ENCODE assay signal across 16 cellular contexts in the genomic region with DNA sequence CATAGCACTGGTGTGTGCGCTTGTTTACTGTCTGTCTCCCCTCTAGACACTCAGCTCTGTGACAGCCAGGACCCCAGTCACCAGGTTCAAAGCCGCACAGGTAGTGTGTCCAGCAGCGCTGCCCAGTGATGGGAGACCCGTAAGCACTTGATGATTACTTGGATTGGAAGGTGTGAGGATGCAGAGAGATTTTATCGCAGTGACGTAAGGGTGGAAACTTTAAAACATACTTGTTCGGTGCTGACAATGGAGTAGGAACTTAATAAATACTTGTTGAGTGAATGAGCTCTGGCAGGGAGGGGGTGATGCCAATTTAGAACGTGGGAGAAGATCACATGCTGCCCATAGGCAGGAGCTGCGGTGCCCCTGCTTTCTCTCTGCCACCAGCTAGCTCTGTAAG.
DNase-seq lines count a peak whose midpoint lies in the region; TF ChIP-seq lines count a peak whose summit lies in the region.
"Had no signal": no experiment of that assay in that cellular context is flagged by ENCODE, and none has a peak within 500 bp of the region (broad histone marks: within the 10 kb centered on the region; RNA-seq: fewer than 3 reads in every experiment).

No MANE protein-coding gene starts in this region.

- H2BK12ac ChIP-seq in trophoblast cell (ENCODE audit: low read length): no peak overlapping the region

- H3K9me3 ChIP-seq in CD8-positive, alpha-beta memory T cell (ENCODE audit: low read length): no peaks in the 10 kb centered on the region
- no peaks in the 10 kb centered on the region for H3K9me3 ChIP-seq in MG63
- no peaks in the 10 kb centered on the region for H3K9me3 ChIP-seq in esophagus squamous epithelium
- H3K9me3 ChIP-seq in trophoblast cell (ENCODE audit: insufficient read depth, low read depth, low read length): peaks cover 8% of the 10 kb centered on the region
- no peaks in the 10 kb centered on the region for H3K9me3 ChIP-seq in esophagus muscularis mucosa
- H3K9me3 ChIP-seq: BLaER1 treated with 17β-estradiol and CSF1 and Interleukin-3, amounts not matched to agents 10 nM and 100 nM had no signal

- no peak overlapping the region for H3K4me3 ChIP-seq in CD8-positive, alpha-beta memory T cell (ENCODE audit: low read length)
- H3K4me3 ChIP-seq in MG63 (no peak overlapping the region), esophagus squamous epithelium (no peak overlapping the region), trophoblast cell (ENCODE audit: low read depth, low read length) (no peak overlapping the region), esophagus muscularis mucosa (no peak overlapping the region)
- H3K4me3 ChIP-seq: BLaER1 treated with 17β-estradiol and CSF1 and Interleukin-3, amounts not matched to agents 10 nM and 100 nM had no signal

- no peak overlapping the region for H4K8ac ChIP-seq in trophoblast cell (ENCODE audit: low read depth, low read length)

- CTCF ChIA-PET in CD8-positive, alpha-beta memory T cell (lab: Charles Lee): no interaction called here
- CTCF ChIA-PET in activated CD4-positive, alpha-beta memory T cell treated with anti-CD3 and anti-CD28 coated beads for 36 hours (lab: Charles Lee): no interaction called here

- no peak for DNase-seq in CD8-positive, alpha-beta memory T cell
- DNase-seq in MG63 (peak; percentile 39), esophagus squamous epithelium (lab: John Stamatoyannopoulos, UW) (no peak), trophoblast cell (peak; percentile 85 to 96), kidney glomerular epithelial cell (lab: John Stamatoyannopoulos, UW) (no peak), NCI-H146 (lab: John Stamatoyannopoulos, UW) (no peak), esophagus muscularis mucosa (ENCODE audit: extremely low spot score) (no peak)
- no peak for DNase-seq in activated CD4-positive, alpha-beta memory T cell treated with anti-CD3 and anti-CD28 coated beads for 36 hours
- DNase-seq: 8988T; CD4-positive, alpha-beta T cell; COR-L47; DMS53; GF-D8; HCEC 1CT; HFFc6 had no signal

- no peak overlapping the region for H3K4me2 ChIP-seq in trophoblast cell (ENCODE audit: low read length)

- H2AFZ ChIP-seq in trophoblast cell (ENCODE audit: insufficient read depth, low read length, poor library complexity): no peak overlapping the region

- no peak overlapping the region for H3K18ac ChIP-seq in trophoblast cell (ENCODE audit: low read length)

- no peak overlapping the region for H3K23ac ChIP-seq in trophoblast cell (ENCODE audit: low read length)

- H2BK120ac ChIP-seq in trophoblast cell (ENCODE audit: insufficient read depth, low read length, poor library complexity): no peak overlapping the region

- no peak for TF ChIP-seq POLR2A in esophagus squamous epithelium (IDR thresholded peaks at IDR 0.05)
- no peak for TF ChIP-seq POLR2A in esophagus muscularis mucosa (IDR thresholded peaks at IDR 0.05; ENCODE audit: low read depth)

- no peak overlapping the region for H4K91ac ChIP-seq in trophoblast cell (ENCODE audit: low read depth, low read length)

- POLR2A ChIA-PET in CD8-positive, alpha-beta memory T cell (lab: Charles Lee): no interaction called here
- POLR2A ChIA-PET in activated CD4-positive, alpha-beta memory T cell treated with anti-CD3 and anti-CD28 coated beads for 36 hours (lab: Charles Lee): no interaction called here

- H3K36me3 Mint-ChIP-seq in CD8-positive, alpha-beta memory T cell: no peaks in the 10 kb centered on the region
- H3K36me3 Mint-ChIP-seq in activated CD4-positive, alpha-beta memory T cell treated with anti-CD3 and anti-CD28 coated beads for 36 hours: no peaks in the 10 kb centered on the region

- 82 to 87% methylated on average over 9 of the region's 9 CpGs for WGBS in esophagus squamous epithelium, 2 donors
- WGBS in trophoblast cell (ENCODE audit: extremely low coverage, insufficient coverage, insufficient read length): no CpG with 5 or more reads among the region's 9 CpGs
- WGBS in esophagus muscularis mucosa: 91% methylated on average over 9 of the region's 9 CpGs

- H3K9me3 Mint-ChIP-seq in CD8-positive, alpha-beta memory T cell: no peaks in the 10 kb centered on the region
- no peaks in the 10 kb centered on the region for H3K9me3 Mint-ChIP-seq in activated CD4-positive, alpha-beta memory T cell treated with anti-CD3 and anti-CD28 coated beads for 36 hours
- H3K9me3 Mint-ChIP-seq: CD4-positive, alpha-beta T cell; HFFc6 had no signal

- no peak overlapping the region for H2AK5ac ChIP-seq in trophoblast cell (ENCODE audit: low read length)

- H3K79me2 ChIP-seq in trophoblast cell (ENCODE audit: control insufficient read depth, insufficient read depth, low read length, poor library complexity): no peaks in the 10 kb centered on the region

- intact Hi-C loops in esophagus squamous epithelium (cut with DNase I) (loop anchor here (10.0 kb wide), 1 partner anchor 98 kb away; a partner anchor contains a TSS), esophagus muscularis mucosa (cut with DNase I) (no loop called here)
- intact Hi-C loops in activated CD4-positive, alpha-beta memory T cell treated with anti-CD3 and anti-CD28 coated beads for 36 hours (cut with micrococcal nuclease): no loop called here

- no peaks in the 10 kb centered on the region for H3K79me1 ChIP-seq in trophoblast cell (ENCODE audit: low read length)

- H3K27me3 ChIP-seq in CD8-positive, alpha-beta memory T cell (ENCODE audit: insufficient read depth, low read length, poor library complexity, severe bottlenecking): no peaks in the 10 kb centered on the region
- H3K27me3 ChIP-seq in MG63 (no peaks in the 10 kb centered on the region), esophagus squamous epithelium (no peaks in the 10 kb centered on the region), trophoblast cell (ENCODE audit: insufficient read depth, low read length) (no peaks in the 10 kb centered on the region), esophagus muscularis mucosa (no peaks in the 10 kb centered on the region)
- H3K27me3 ChIP-seq: BLaER1 treated with 17β-estradiol and CSF1 and Interleukin-3, amounts not matched to agents 10 nM and 100 nM had no signal

- no peak for TF ChIP-seq CTCF in esophagus squamous epithelium (IDR thresholded peaks at IDR 0.05)
- TF ChIP-seq CTCF in esophagus muscularis mucosa (IDR thresholded peaks at IDR 0.05): no peak

- peaks cover 4 to 6% (median 5%) of the 10 kb centered on the region in 3 donors for H3K4me1 Mint-ChIP-seq in CD8-positive, alpha-beta memory T cell
- H3K4me1 Mint-ChIP-seq in activated CD4-positive, alpha-beta memory T cell treated with anti-CD3 and anti-CD28 coated beads for 36 hours (ENCODE audit: low read depth): peaks cover 6% of the 10 kb centered on the region

- no peak overlapping the region for H3K4me3 Mint-ChIP-seq in CD8-positive, alpha-beta memory T cell
- no peak overlapping the region for H3K4me3 Mint-ChIP-seq in activated CD4-positive, alpha-beta memory T cell treated with anti-CD3 and anti-CD28 coated beads for 36 hours
- H3K4me3 Mint-ChIP-seq: CD4-positive, alpha-beta T cell; HFFc6 had no signal

- H3K27me3 Mint-ChIP-seq in CD8-positive, alpha-beta memory T cell: peaks cover 12 to 19% of the 10 kb centered on the region in 2 donors
- H3K27me3 Mint-ChIP-seq in activated CD4-positive, alpha-beta memory T cell treated with anti-CD3 and anti-CD28 coated beads for 36 hours: no peaks in the 10 kb centered on the region

- no peak overlapping the region for H3K14ac ChIP-seq in trophoblast cell (ENCODE audit: low read length)

- H3K4ac ChIP-seq in trophoblast cell (ENCODE audit: low read depth, low read length): no peak overlapping the region

- no peaks in the 10 kb centered on the region for H3K4me1 ChIP-seq in CD8-positive, alpha-beta memory T cell (ENCODE audit: insufficient read depth, low read length)
- peaks cover 44 to 94% (median 50%) of the 10 kb centered on the region in 3 donors for H3K4me1 ChIP-seq in esophagus squamous epithelium
- no peaks in the 10 kb centered on the region for H3K4me1 ChIP-seq in trophoblast cell (ENCODE audit: control insufficient read depth in 1 of 2, insufficient read depth in 2 of 2, low read length in 2 of 2)
- no peaks in the 10 kb centered on the region for H3K4me1 ChIP-seq in esophagus muscularis mucosa

- H3K9ac ChIP-seq in trophoblast cell (ENCODE audit: low read length): no peak overlapping the region
- H3K9ac ChIP-seq: BLaER1 treated with 17β-estradiol and CSF1 and Interleukin-3, amounts not matched to agents 10 nM and 100 nM had no signal

- no peak overlapping the region for H4K12ac ChIP-seq in trophoblast cell (ENCODE audit: low read depth, low read length)

- H3K36me3 ChIP-seq in CD8-positive, alpha-beta memory T cell (ENCODE audit: insufficient read depth, low read length): no peaks in the 10 kb centered on the region
- H3K36me3 ChIP-seq in MG63 (peaks cover 5% of the 10 kb centered on the region; the same call in 1 of the 2 replicates), esophagus squamous epithelium (no peaks in the 10 kb centered on the region), trophoblast cell (ENCODE audit: control insufficient read depth in 1 of 2, insufficient read depth in 2 of 2, low read length in 2 of 2) (no peaks in the 10 kb centered on the region), esophagus muscularis mucosa (no peaks in the 10 kb centered on the region)
- H3K36me3 ChIP-seq: BLaER1 treated with 17β-estradiol and CSF1 and Interleukin-3, amounts not matched to agents 10 nM and 100 nM had no signal

- H3K27ac Mint-ChIP-seq in CD8-positive, alpha-beta memory T cell: no peak overlapping the region
- no peak overlapping the region for H3K27ac Mint-ChIP-seq in activated CD4-positive, alpha-beta memory T cell treated with anti-CD3 and anti-CD28 coated beads for 36 hours
- H3K27ac Mint-ChIP-seq: CD4-positive, alpha-beta T cell; HFFc6 had no signal

- no peak for TF ChIP-seq EP300 in esophagus muscularis mucosa (IDR thresholded peaks at IDR 0.05)

- peak overlapping the region; percentile 61 for H3K27ac ChIP-seq in CD8-positive, alpha-beta memory T cell (ENCODE audit: low read depth, low read length)
- H3K27ac ChIP-seq in esophagus squamous epithelium (peak overlapping the region; percentile 78 to 96 (median 93)), trophoblast cell (ENCODE audit: low read depth, low read length) (no peak overlapping the region), esophagus muscularis mucosa (replicated peaks in 1 of 4) (no peak overlapping the region)
- H3K27ac ChIP-seq: BLaER1 treated with 17β-estradiol and CSF1 and Interleukin-3, amounts not matched to agents 10 nM and 100 nM had no signal

- H2BK5ac ChIP-seq in trophoblast cell (ENCODE audit: low read depth, low read length, poor library complexity): no peak overlapping the region

Comparison
In these comparisons a context has a peak if more than half of its experiments do, and no peak if none do; other contexts are left out.
1. DNase-seq: peak in MG63 (single experiment) and trophoblast cell (2 of 2); none in CD8-positive, alpha-beta memory T cell (0 of 5), esophagus squamous epithelium (single experiment), activated CD4-positive, alpha-beta memory T cell treated with anti-CD3 and anti-CD28 coated beads for 36 hours (single experiment), kidney glomerular epithelial cell (single experiment), NCI-H146 (single experiment) and esophagus muscularis mucosa (single experiment).
2. H3K27ac ChIP-seq: peak in CD8-positive, alpha-beta memory T cell (single experiment) and esophagus squamous epithelium (4 of 4); none in trophoblast cell (single experiment) and esophagus muscularis mucosa (0 of 4).